Comparison of ENCODE assay signal across 8 cellular contexts in genomic region chr12:3275171-3276041, GRCh38.
A peak's percentile ranks its signal among the peaks of the same experiment; 100 is the strongest.
DNase-seq lines count a peak whose midpoint lies in the region; ATAC-seq and TF ChIP-seq lines count a peak whose summit lies in the region.

No MANE protein-coding gene starts in this region.

- DNase-seq in DMS53 (lab: John Stamatoyannopoulos, UW) (peak; percentile 99), HPDE6-E6E7 (ENCODE audit: extremely low spot score) (peak; percentile 64), PC-9 (peak; percentile 49 to 81), activated T-helper 1 cell treated with Interleukin-2 at 50 U/mL for 16 hours (ENCODE audit: low read depth) (peak; percentile 51), fibroblast of peridontal ligament (ENCODE audit: extremely low read depth) (peak; percentile 72), neuronal stem cell (ENCODE audit: low spot score) (peak; percentile 73), stromal cell of bone marrow (ENCODE audit: low read depth) (peak; percentile 34)

- no CpG with 5 or more reads among the region's 29 CpGs for WGBS in neuronal stem cell (ENCODE audit: extremely low coverage in 2 of 2, insufficient read length in 2 of 2, insufficient replicate concordance in 1 of 2), 2 donors

- no peak overlapping the region for H3K23ac ChIP-seq in neuronal stem cell (ENCODE audit: low read depth, low read length, poor library complexity)

- H2AFZ ChIP-seq in PC-9 = no peak overlapping the region
- no peak overlapping the region for H2AFZ ChIP-seq in neuronal stem cell (ENCODE audit: low read length)

- no peak overlapping the region for H3K4ac ChIP-seq in neuronal stem cell (ENCODE audit: low read length)

- peak overlapping the region; percentile 32 for H3K9ac ChIP-seq in neuronal stem cell (ENCODE audit: low read depth, low read length, poor library complexity)

- CTCF ChIA-PET in PC-9 (lab: Charles Lee) = interaction anchor here (0.9 to 3.3 kb wide), 5 partner anchors 25 to 202 kb away, joined by 3 to 30 read pairs (median 7); no protein-coding TSS in a partner anchor

- intact Hi-C loops in PC-9 (cut with micrococcal nuclease; ENCODE audit: unreplicated experiment) = loop anchor here (1.0 to 2.0 kb wide), 3 partner anchors 75 to 202 kb away; no protein-coding TSS in a partner anchor

- H3K14ac ChIP-seq in neuronal stem cell (ENCODE audit: low read length) = peak overlapping the region; percentile 6

- no peak overlapping the region for H2BK15ac ChIP-seq in neuronal stem cell (ENCODE audit: low read length)

- no peak overlapping the region for H4K91ac ChIP-seq in neuronal stem cell (ENCODE audit: low read depth, low read length, poor library complexity)

- no peak overlapping the region for H3K4me3 ChIP-seq in PC-9
- H3K4me3 ChIP-seq in neuronal stem cell (ENCODE audit: low read length in 2 of 2) = no peak overlapping the region

- H2BK5ac ChIP-seq in neuronal stem cell (ENCODE audit: low read length) = no peak overlapping the region

- peaks cover 14% of the 10 kb centered on the region for H3K4me1 ChIP-seq in PC-9 (replicated peaks; ENCODE audit: insufficient read depth)
- peaks cover 6 to 9% of the 10 kb centered on the region in 2 donors for H3K4me1 ChIP-seq in neuronal stem cell (ENCODE audit: control insufficient read depth in 2 of 2, insufficient read depth in 1 of 2, low read depth in 1 of 2, low read length in 2 of 2)

- peaks cover 8% of the 10 kb centered on the region; the same call in 1 of the 2 replicates for H3F3A ChIP-seq in PC-9 (ENCODE audit: insufficient read depth, low read depth)

- H2AK5ac ChIP-seq in neuronal stem cell (ENCODE audit: low read depth, low read length) = peak overlapping the region; percentile 72

- H4K20me1 ChIP-seq in PC-9 (ENCODE audit: insufficient read depth) = no peaks in the 10 kb centered on the region; the same call in 1 of the 2 replicates

- no peak overlapping the region for H2BK12ac ChIP-seq in neuronal stem cell (ENCODE audit: low read length)

- peak overlapping the region; percentile 65 for H3K18ac ChIP-seq in neuronal stem cell (ENCODE audit: low read length)

- H2BK120ac ChIP-seq in neuronal stem cell (ENCODE audit: low read depth, low read length) = no peak overlapping the region

- no peak overlapping the region for H3K4me2 ChIP-seq in PC-9
- no peak overlapping the region for H3K4me2 ChIP-seq in neuronal stem cell (ENCODE audit: insufficient read depth, low read length, poor library complexity, severe bottlenecking)

- no peaks in the 10 kb centered on the region for H3K79me2 ChIP-seq in PC-9 (ENCODE audit: low read depth)

- H3K27me3 ChIP-seq in PC-9 (ENCODE audit: insufficient read depth, low read depth) (0 out of 2 replicates have a peak, but pooled peaks cover 12% of the 10 kb centered on the region), neuronal stem cell (ENCODE audit: control insufficient read depth in 3 of 3, insufficient read depth in 3 of 3, low read depth in 1 of 3, low read length in 3 of 3) (no peaks in the 10 kb centered on the region)

- POLR2A ChIA-PET in PC-9 (lab: Charles Lee; ENCODE audit: unreplicated experiment) = interaction anchor here (0.5 to 0.6 kb wide), 2 partner anchors 9 to 42 kb away, joined by 3 read pairs; no protein-coding TSS in a partner anchor

- TF ChIP-seq CTCF in PC-9 (conservative IDR thresholded peaks at IDR 0.05) = peak; percentile 98

- no peaks in the 10 kb centered on the region for H3K9me2 ChIP-seq in PC-9 (ENCODE audit: insufficient read depth)

- no peaks in the 10 kb centered on the region for H3K9me3 ChIP-seq in PC-9 (ENCODE audit: insufficient read depth, low read depth)
- H3K9me3 ChIP-seq in neuronal stem cell (replicated peaks in 1 of 2; ENCODE audit: control insufficient read depth in 2 of 2, insufficient read depth in 1 of 2, low read depth in 1 of 2, low read length in 2 of 2) = no peaks in the 10 kb centered on the region

- H3K36me3 ChIP-seq in PC-9 (ENCODE audit: low read depth) (no peaks in the 10 kb centered on the region), neuronal stem cell (replicated peaks in 1 of 2; ENCODE audit: control insufficient read depth in 2 of 2, insufficient read depth in 2 of 2, low read length in 2 of 2) (no peaks in the 10 kb centered on the region)

- H4K8ac ChIP-seq in neuronal stem cell (ENCODE audit: low read depth, low read length) = no peak overlapping the region

- BruUV-seq in PC-9 (replicated peaks; lab: Mats Ljungman, UMichigan) = no TSS peak

- peaks cover 2% of the 10 kb centered on the region for H3K79me1 ChIP-seq in neuronal stem cell (ENCODE audit: low read depth, low read length)

- H3K27ac ChIP-seq in PC-9 (no peak overlapping the region), neuronal stem cell (replicated peaks; ENCODE audit: low read length) (no peak overlapping the region)

- ATAC-seq in GM21619 (IDR thresholded peaks at IDR 0.05; ENCODE audit: unreplicated experiment) = no peak

Comparison
In these comparisons a context has a peak if more than half of its experiments do, and no peak if none do; other contexts are left out.
1. DNase-seq: peak in every context shown above with its lines; median percentile 99 in DMS53; 73 in neuronal stem cell; 72 in fibroblast of peridontal ligament; 65 in PC-9; 64 in HPDE6-E6E7; 51 in activated T-helper 1 cell treated with Interleukin-2 at 50 U/mL for 16 hours; 34 in stromal cell of bone marrow.